ENCODE assay signal across 11 cellular contexts in the genomic region with DNA sequence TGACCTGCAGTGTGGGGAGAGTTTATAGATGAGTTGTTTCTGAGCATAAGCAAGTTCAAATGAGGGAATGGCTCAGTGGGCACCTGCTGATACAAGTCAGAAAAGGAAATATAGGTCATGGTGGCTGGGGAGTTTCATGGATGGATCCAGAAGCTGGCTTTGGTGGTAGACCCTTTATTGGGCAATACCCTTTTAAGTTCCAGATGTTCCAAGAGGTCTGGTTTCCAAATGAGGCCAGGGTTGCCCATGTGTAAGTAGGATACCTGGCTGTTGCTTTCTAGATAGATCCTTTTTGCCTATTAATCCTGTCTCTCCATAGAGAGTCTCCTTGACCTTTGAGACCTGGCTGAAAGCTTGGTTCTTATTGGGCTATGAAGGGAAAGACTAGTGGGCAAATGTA. TPM values are rescaled to one million over a fixed set of nuclear protein-coding genes. Genes with fewer than 3 reads are reported as not detected.
DNase-seq lines count a peak whose midpoint lies in the region; ATAC-seq and TF ChIP-seq lines count a peak whose summit lies in the region.
"Had no signal": no experiment of that assay in that cellular context is flagged by ENCODE, and none has a peak within 500 bp of the region (broad histone marks: within the 10 kb centered on the region; RNA-seq: fewer than 3 reads in every experiment).

No MANE protein-coding gene starts in this region.

- H3K4me3 ChIP-seq in CD4-positive, CD25-positive, alpha-beta regulatory T cell (ENCODE audit: low read depth, low read length), result peak overlapping the region; percentile 97
- no peak overlapping the region for H3K4me3 ChIP-seq in KMS-11 (IDR thresholded peaks at IDR 0.05; ENCODE audit: insufficient read depth, low read depth, low read length)
- H3K4me3 ChIP-seq in mammary epithelial cell (replicated peaks in 1 of 3; ENCODE audit: insufficient read depth in 1 of 3, low read depth in 2 of 3, low read length in 3 of 3), result peak overlapping the region; percentile 57 to 90 (median 69)

- H3K9ac ChIP-seq in KMS-11 (no peak overlapping the region), mammary epithelial cell (ENCODE audit: insufficient read depth, low read length) (no peak overlapping the region)

- DNase-seq in CD4-positive, CD25-positive, alpha-beta regulatory T cell, result no peak
- DNase-seq in mammary epithelial cell, result no peak
- no peak for DNase-seq in nephron progenitor cell
- no peak for DNase-seq in SIG-M5 (lab: John Stamatoyannopoulos, UW)
- DNase-seq in NK-92 treated with Interleukin-12 subunit alpha and Interleukin-12 subunit beta, amount 100 ng/mL, for 24 hours (lab: John Stamatoyannopoulos, UW), result no peak
- DNase-seq in AG08395 (ENCODE audit: low spot score), result no peak
- no peak for DNase-seq in NOMO-1 treated with dmso at 0.1 percent for 144 hours (lab: John Stamatoyannopoulos, UW; ENCODE audit: unreplicated experiment)
- DNase-seq: activated gamma-delta T cell treated with Interleukin-2 at 50 U/mL for 16 hours, NCI-H1436 treated with DMSO at 0.1 percent for 48 hours, SHP77 treated with DMSO at 0.1 percent for 48 hours had no signal

- peak overlapping the region; percentile 91 to 96 (median 95) for H3K27ac Mint-ChIP-seq in CD4-positive, CD25-positive, alpha-beta regulatory T cell
- no peak overlapping the region for H3K27ac Mint-ChIP-seq in nephron progenitor cell

- H3K27me3 Mint-ChIP-seq in CD4-positive, CD25-positive, alpha-beta regulatory T cell, result no peaks in the 10 kb centered on the region
- H3K27me3 Mint-ChIP-seq in nephron progenitor cell (ENCODE audit: low read depth, poor library complexity), result peaks cover 2% of the 10 kb centered on the region

- in situ Hi-C loops in mammary epithelial cell (cut with MboI; ENCODE audit: low sequenced_read_pairs in 2 of 2), result loop anchor here in 1 of 2 donors (5.0 to 25.0 kb wide), 2 partner anchors 45 to 105 kb away; no protein-coding TSS in a partner anchor

- peaks cover 43 to 87% (median 69%) of the 10 kb centered on the region in 4 donors for H3K4me1 Mint-ChIP-seq in CD4-positive, CD25-positive, alpha-beta regulatory T cell
- H3K4me1 Mint-ChIP-seq in nephron progenitor cell, result peaks cover 67% of the 10 kb centered on the region

- peak overlapping the region; percentile 82 to 98 (median 89) for H3K4me3 Mint-ChIP-seq in CD4-positive, CD25-positive, alpha-beta regulatory T cell
- peak overlapping the region; percentile 94 for H3K4me3 Mint-ChIP-seq in nephron progenitor cell

- H4K20me1 ChIP-seq in KMS-11 (ENCODE audit: insufficient read depth) (no peaks in the 10 kb centered on the region), mammary epithelial cell (ENCODE audit: insufficient read depth, low read length) (no peaks in the 10 kb centered on the region)

- peaks cover 7% of the 10 kb centered on the region for H3K36me3 Mint-ChIP-seq in CD4-positive, CD25-positive, alpha-beta regulatory T cell
- H3K36me3 Mint-ChIP-seq in nephron progenitor cell (ENCODE audit: low read depth), result peaks cover 5% of the 10 kb centered on the region

- peak overlapping the region; percentile 66 for H3K4me2 ChIP-seq in KMS-11
- H3K4me2 ChIP-seq in mammary epithelial cell (ENCODE audit: insufficient read depth, low read depth, low read length), result peak overlapping the region; percentile 94

- ATAC-seq in CD4-positive, CD25-positive, alpha-beta regulatory T cell (ENCODE audit: low read depth in 2 of 2), result no peak

- no peaks in the 10 kb centered on the region for H3K27me3 ChIP-seq in CD4-positive, CD25-positive, alpha-beta regulatory T cell (ENCODE audit: control insufficient read depth, insufficient read depth, low read length)
- H3K27me3 ChIP-seq in KMS-11 (ENCODE audit: insufficient read depth, low read depth), result no peaks in the 10 kb centered on the region
- H3K27me3 ChIP-seq in mammary epithelial cell (ENCODE audit: insufficient read depth, low read length), result no peaks in the 10 kb centered on the region

- H3K79me2 ChIP-seq in KMS-11 (ENCODE audit: insufficient read depth, low read depth) (peaks cover 69% of the 10 kb centered on the region), mammary epithelial cell (ENCODE audit: insufficient read depth, low read length) (peaks cover 71% of the 10 kb centered on the region)

- H3K36me3 ChIP-seq in CD4-positive, CD25-positive, alpha-beta regulatory T cell (ENCODE audit: control insufficient read depth, insufficient read depth, low read length), result no peaks in the 10 kb centered on the region
- no peaks in the 10 kb centered on the region for H3K36me3 ChIP-seq in KMS-11 (ENCODE audit: insufficient read depth)
- no peaks in the 10 kb centered on the region for H3K36me3 ChIP-seq in mammary epithelial cell (ENCODE audit: insufficient read depth, low read length)

- H3K9me3 Mint-ChIP-seq in CD4-positive, CD25-positive, alpha-beta regulatory T cell, result peaks cover 0 to 1% (median 0%) of the 10 kb centered on the region in 7 donors
- no peaks in the 10 kb centered on the region for H3K9me3 Mint-ChIP-seq in nephron progenitor cell

- dilution Hi-C loops in mammary epithelial cell (cut with HindIII; ENCODE audit: low sequenced_read_pairs), result no loop called here

- intact Hi-C loops in mammary epithelial cell (cut with micrococcal nuclease), result no loop called here

- no peak for TF ChIP-seq CTCF in KMS-11 (conservative IDR thresholded peaks at IDR 0.05; ENCODE audit: low read depth, low read length)
- no peak for TF ChIP-seq CTCF in mammary epithelial cell (conservative IDR thresholded peaks at IDR 0.05 in 1 of 2, IDR thresholded peaks at IDR 0.05 in 1 of 2; ENCODE audit: extremely low read depth in 1 of 2, insufficient read depth in 1 of 2, low read depth in 1 of 2, low read length in 2 of 2)
- TF ChIP-seq CTCF in nephron progenitor cell (IDR thresholded peaks at IDR 0.05), result no peak

- CTCF ChIA-PET in mammary epithelial cell (lab: Charles Lee; ENCODE audit: low non-redundant PET), result no interaction called here

- peak overlapping the region; percentile 61 for H3K27ac ChIP-seq in CD4-positive, CD25-positive, alpha-beta regulatory T cell (ENCODE audit: insufficient read depth, low read length, poor library complexity, severe bottlenecking)
- H3K27ac ChIP-seq in KMS-11, result peak overlapping the region; percentile 5; the same call in 1 of the 2 replicates
- H3K27ac ChIP-seq in mammary epithelial cell (ENCODE audit: insufficient read depth, low read depth, low read length), result no peak overlapping the region

- no peaks in the 10 kb centered on the region for H3K9me3 ChIP-seq in CD4-positive, CD25-positive, alpha-beta regulatory T cell (ENCODE audit: control insufficient read depth in 2 of 2, low read length in 2 of 2)
- no peaks in the 10 kb centered on the region for H3K9me3 ChIP-seq in mammary epithelial cell (replicated peaks; ENCODE audit: insufficient read depth, low read length)

- H2AFZ ChIP-seq in KMS-11 (ENCODE audit: low read depth), result no peak overlapping the region
- H2AFZ ChIP-seq in mammary epithelial cell (ENCODE audit: low read depth, low read length), result no peak overlapping the region

- BruUV-seq in mammary epithelial cell (replicated peaks; lab: Mats Ljungman, UMichigan), result no TSS peak

- peaks cover 86% of the 10 kb centered on the region for H3K4me1 ChIP-seq in CD4-positive, CD25-positive, alpha-beta regulatory T cell (ENCODE audit: control insufficient read depth, insufficient read depth, low read length, poor library complexity, severe bottlenecking)
- H3K4me1 ChIP-seq in KMS-11 (ENCODE audit: low read depth, poor library complexity, severe bottlenecking) (peaks cover 84% of the 10 kb centered on the region), mammary epithelial cell (ENCODE audit: insufficient read depth, low read length) (peaks cover 30% of the 10 kb centered on the region)

RNA-seq across cellular contexts. Expression of a gene that starts 2.2 kb away (rescaled TPM):
- total RNA-seq in CD4-positive, CD25-positive, alpha-beta regulatory T cell, result 134 TPM
- 10 to 100 TPM; 25.7 to 30.6 (median 29.7) TPM for polyA plus RNA-seq in CD4-positive, CD25-positive, alpha-beta regulatory T cell
- total RNA-seq in mammary epithelial cell, result 10 to 100 TPM; 57.0 to 74.0 TPM
- 45.2 TPM for polyA plus RNA-seq in mammary epithelial cell
- 74.4 TPM for polyA minus RNA-seq in mammary epithelial cell

RNA-seq across cellular contexts. Expression of a gene that starts 16.9 kb away (rescaled TPM):
- 173 TPM for total RNA-seq in CD4-positive, CD25-positive, alpha-beta regulatory T cell
- 100 to 1,000 TPM; 222 to 276 (median 240) TPM for polyA plus RNA-seq in CD4-positive, CD25-positive, alpha-beta regulatory T cell
- 10 to 100 TPM; 11.5 to 61.4 TPM for total RNA-seq in mammary epithelial cell
- polyA plus RNA-seq in mammary epithelial cell, result 92.3 TPM
- polyA minus RNA-seq in mammary epithelial cell, result 107 TPM

RNA-seq across cellular contexts. Expression of a gene that starts 49.3 kb away (rescaled TPM):
- 11.6 TPM for total RNA-seq in CD4-positive, CD25-positive, alpha-beta regulatory T cell
- polyA plus RNA-seq in CD4-positive, CD25-positive, alpha-beta regulatory T cell, result 10 to 100 TPM; 11.4 to 16.7 (median 14.0) TPM
- 10 to 100 TPM; 20.3 to 36.4 TPM for total RNA-seq in mammary epithelial cell
- 45.2 TPM for polyA plus RNA-seq in mammary epithelial cell
- polyA minus RNA-seq in mammary epithelial cell, result 74.2 TPM
